In the genomic region with DNA sequence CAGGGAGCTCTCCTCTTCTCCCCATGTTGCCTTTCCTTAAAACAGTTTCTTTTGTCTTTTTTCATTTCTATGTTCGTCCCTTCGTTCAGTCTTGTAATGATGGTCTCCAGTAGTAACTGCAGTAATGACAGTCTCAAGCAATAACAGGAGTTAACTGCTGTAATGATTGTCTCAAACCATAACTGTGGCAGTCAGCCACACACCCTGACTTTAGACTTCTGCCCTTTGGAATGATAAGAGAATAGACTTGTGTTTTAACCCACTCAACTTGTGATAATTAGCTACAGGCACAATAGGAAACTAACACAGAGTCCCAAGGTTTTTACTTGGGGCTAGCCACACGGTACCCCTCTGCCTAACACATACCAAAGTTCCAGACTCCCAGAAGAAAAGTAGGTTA, we compare ENCODE assay signal across 14 cellular contexts.
"Had no signal": no experiment of that assay in that cellular context is flagged by ENCODE, and none has a peak within 500 bp of the region (broad histone marks: within the 10 kb centered on the region; RNA-seq: fewer than 3 reads in every experiment).

No MANE protein-coding gene starts in this region.

- H3K27me3 ChIP-seq: gastroesophageal sphincter, heart right ventricle, SJSA1, tibial artery had no signal

- H3K4me3 ChIP-seq: gastroesophageal sphincter, heart right ventricle, SJSA1, tibial artery had no signal

- H3K36me3 ChIP-seq: gastroesophageal sphincter had no signal

- H3K4me1 ChIP-seq: SJSA1 had no signal

- ATAC-seq: gastroesophageal sphincter; stimulated activated naive B cell treated with anti-CD40 and anti-IgM and Interleukin-4, amounts not matched to agents 10 μg/mL and 1 μg/mL and 100 μg/mL, for 72 hours had no signal

- H3K27ac ChIP-seq: gastroesophageal sphincter, SJSA1, tibial artery had no signal

- FAIRE-seq: TTC549 had no signal

- DNase-seq: activated CD4-positive, alpha-beta T cell treated with anti-CD3 and anti-CD28 coated beads, Interleukin-2, amount 10 ng/mL, durations not matched to agents 24 days and 14 days; activated CD8-positive, alpha-beta memory T cell treated with anti-CD3 and anti-CD28 coated beads, Interleukin-2, amount 50 U/mL, for 48 hours; activated naive CD4-positive, alpha-beta T cell; aorta; endodermal cell; heart right ventricle; mesenchymal stem cell; stimulated activated CD4-positive, alpha-beta T cell treated with anti-CD3 and anti-CD28 coated beads, Interleukin-2, amount 100 ng/mL, for 48 hours; stimulated activated naive B cell treated with anti-CD40 and anti-IgM and Interleukin-4, amounts not matched to agents 10 μg/mL and 1 μg/mL and 100 μg/mL, for 72 hours; SW 1271; tibial artery had no signal
